ENCODE assay signal across 9 cellular contexts in genomic region chr3:186099178-186099577, GRCh38. TPM values are rescaled to one million over a fixed set of nuclear protein-coding genes. Genes with fewer than 3 reads are reported as not detected.
DNase-seq lines count a peak whose midpoint lies in the region; FAIRE-seq and TF ChIP-seq lines count a peak whose summit lies in the region.
"Had no signal": no experiment of that assay in that cellular context is flagged by ENCODE, and none has a peak within 500 bp of the region (broad histone marks: within the 10 kb centered on the region; RNA-seq: fewer than 3 reads in every experiment).

No MANE protein-coding gene starts in this region.

- TF ChIP-seq POLR2A in tibial nerve (IDR thresholded peaks at IDR 0.05): no peak

- TF ChIP-seq EP300 in tibial nerve (IDR thresholded peaks at IDR 0.05): no peak

- H3K27me3 ChIP-seq in WERI-Rb-1 (ENCODE audit: insufficient read depth, low read depth, severe bottlenecking) (no peaks in the 10 kb centered on the region), right atrium auricular region (no peaks in the 10 kb centered on the region), tibial nerve (no peaks in the 10 kb centered on the region)

- peak in 2 of 3 experiments; percentile 14 to 59 for DNase-seq in NCI-H1417 (lab: John Stamatoyannopoulos, UW)
- DNase-seq in NCI-H1417 treated with DMSO at 0.1 percent for 48 hours (lab: John Stamatoyannopoulos, UW): no peak
- peak; percentile 21 for DNase-seq in WERI-Rb-1
- peak; percentile 66 for DNase-seq in right atrium auricular region (ENCODE audit: low spot score)
- DNase-seq in tibial nerve (ENCODE audit: low spot score in 2 of 2): peak; percentile 49 to 63
- DNase-seq in activated CD8-positive, alpha-beta memory T cell treated with anti-CD3 and anti-CD28 coated beads, Interleukin-2, amount 50 U/mL, for 4 hours: no peak
- DNase-seq in putamen (ENCODE audit: low spot score): no peak
- no peak for DNase-seq in HTR-8/SVneo (ENCODE audit: insufficient read length, low spot score)
- DNase-seq: activated T-cell treated with anti-CD3 and anti-CD28 coated beads for 4 hours had no signal

- H3K36me3 ChIP-seq in WERI-Rb-1: no peaks in the 10 kb centered on the region
- H3K36me3 ChIP-seq in right atrium auricular region: no peaks in the 10 kb centered on the region
- no peaks in the 10 kb centered on the region for H3K36me3 ChIP-seq in tibial nerve

- TF ChIP-seq CTCF in WERI-Rb-1 (IDR thresholded peaks at IDR 0.05; ENCODE audit: low read depth, low read length) (no peak), right atrium auricular region (IDR thresholded peaks at IDR 0.05) (no peak), tibial nerve (IDR thresholded peaks at IDR 0.05) (no peak)

- no peaks in the 10 kb centered on the region for H3K9me3 ChIP-seq in WERI-Rb-1 (ENCODE audit: severe bottlenecking)
- H3K9me3 ChIP-seq in right atrium auricular region: no peaks in the 10 kb centered on the region
- H3K9me3 ChIP-seq in tibial nerve: no peaks in the 10 kb centered on the region

- no peak overlapping the region for H3K27ac ChIP-seq in WERI-Rb-1
- peak overlapping the region in 1 of 2 donors; percentile 42 for H3K27ac ChIP-seq in right atrium auricular region
- H3K27ac ChIP-seq in tibial nerve: no peak overlapping the region

- peaks cover 0 to 37% of the 10 kb centered on the region in 2 donors for H3K4me1 ChIP-seq in right atrium auricular region
- H3K4me1 ChIP-seq in tibial nerve: peaks cover 0 to 51% (median 22%) of the 10 kb centered on the region in 4 donors

- WGBS in tibial nerve, 2 donors: 53 to 54% methylated on average over 5 of the region's 5 CpGs

- no peak overlapping the region for H3K4me3 ChIP-seq in WERI-Rb-1 (ENCODE audit: low read depth, low read length)
- H3K4me3 ChIP-seq in right atrium auricular region: no peak overlapping the region
- H3K4me3 ChIP-seq in tibial nerve: no peak overlapping the region

- no peak for FAIRE-seq in HTR-8/SVneo (lab: Jason Lieb, UNC)

RNA-seq across cellular contexts. Expression of gene ETV5, which starts 9.7 kb away (rescaled TPM):
- 10 to 100 TPM; 22.8 to 28.7 TPM for total RNA-seq in right atrium auricular region
- 10 to 100 TPM in 3 of 4 donors, 1 to 10 TPM in 1; 9.8 to 18.3 (median 12.2) TPM for total RNA-seq in tibial nerve

Comparison
In these comparisons a context has a peak if more than half of its experiments do, and no peak if none do; other contexts are left out.
1. DNase-seq: peak in NCI-H1417 (2 of 3), WERI-Rb-1 (single experiment), right atrium auricular region (single experiment) and tibial nerve (2 of 2); none in NCI-H1417 treated with DMSO at 0.1 percent for 48 hours (single experiment), activated CD8-positive, alpha-beta memory T cell treated with anti-CD3 and anti-CD28 coated beads, Interleukin-2, amount 50 U/mL, for 4 hours (single experiment), putamen (single experiment) and HTR-8/SVneo (single experiment).